17 cellular contexts compared by ENCODE assay signal in the genomic region with DNA sequence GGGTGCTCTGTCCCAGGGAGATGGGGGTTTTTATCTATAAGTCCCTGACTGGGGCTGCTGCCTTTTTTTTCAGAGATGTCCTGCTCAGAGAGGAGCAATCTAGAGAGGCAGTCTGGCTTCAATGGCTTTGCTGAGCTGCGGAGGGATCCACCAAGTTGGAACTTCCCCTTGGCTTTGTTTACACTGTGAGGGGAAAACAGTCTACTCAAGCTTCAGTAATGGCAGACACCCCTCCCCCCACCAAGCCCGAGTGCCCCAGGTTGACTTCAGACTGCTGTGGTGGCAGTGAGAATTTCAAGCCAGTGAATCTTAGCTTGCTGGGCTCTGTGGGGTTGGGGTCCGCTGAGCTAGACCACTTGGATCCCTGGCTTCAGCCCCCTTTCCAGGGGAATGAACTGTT.
DNase-seq lines count a peak whose midpoint lies in the region; ATAC-seq, FAIRE-seq and TF ChIP-seq lines count a peak whose summit lies in the region.
"Had no signal": no experiment of that assay in that cellular context is flagged by ENCODE, and none has a peak within 500 bp of the region (broad histone marks: within the 10 kb centered on the region; RNA-seq: fewer than 3 reads in every experiment).

No MANE protein-coding gene starts in this region.

- TF ChIP-seq POLR2A in HepG2 (IDR thresholded peaks at IDR 0.05; ENCODE audit: insufficient read depth in 1 of 2, low read depth in 2 of 2, low read length in 2 of 2) (no peak), right lobe of liver (IDR thresholded peaks at IDR 0.05) (no peak)

- no peak overlapping the region for H3K4me3 ChIP-seq in HepG2 (replicated peaks in 1 of 3; ENCODE audit: insufficient read depth in 1 of 3, low read depth in 2 of 3, low read length in 3 of 3)
- no peak overlapping the region for H3K4me3 ChIP-seq in right lobe of liver
- H3K4me3 ChIP-seq: BLaER1, HAP-1 had no signal

- 11% methylated on average over 1 of the region's 3 CpGs for WGBS in HepG2 (ENCODE audit: low lambda C conversion rate)
- no CpG with 5 or more reads among the region's 3 CpGs for WGBS in right lobe of liver (ENCODE audit: insufficient coverage, low coverage, low lambda C conversion rate, missing lambda C conversion rate)

- no peak overlapping the region for H2AFZ ChIP-seq in HepG2 (ENCODE audit: low read length)

- H3K9me3 ChIP-seq in HepG2 (ENCODE audit: low read length) (no peaks in the 10 kb centered on the region), right lobe of liver (no peaks in the 10 kb centered on the region)
- H3K9me3 ChIP-seq: BLaER1, Caco-2, HAP-1 had no signal

- no peak for DNase-seq in HepG2 (ENCODE audit: low spot score)
- no peak for DNase-seq in right lobe of liver
- DNase-seq in WTC11 (ENCODE audit: low spot score), result no peak
- peak; percentile 23 for DNase-seq in kidney tubule cell (ENCODE audit: low spot score)
- peak; percentile 27 for DNase-seq in renal cortical epithelial cell (ENCODE audit: low read depth)
- DNase-seq in NCI-H226, result no peak
- DNase-seq: 8988T; AML-193; Caco-2; CD8-positive, alpha-beta memory T cell; GOT3 had no signal

- H3K4me1 ChIP-seq in HepG2 (ENCODE audit: insufficient read depth, low read length) (no peaks in the 10 kb centered on the region), right lobe of liver (no peaks in the 10 kb centered on the region)
- H3K4me1 ChIP-seq: BLaER1, Caco-2, HAP-1 had no signal

- ATAC-seq in HepG2 (no peak), right lobe of liver (no peak), WTC11 (peak; percentile 28; the same call in 1 of the 2 replicates), GM18867 (IDR thresholded peaks at IDR 0.05; ENCODE audit: unreplicated experiment) (no peak), HG03565 (IDR thresholded peaks at IDR 0.05; ENCODE audit: unreplicated experiment) (no peak)

- no peak overlapping the region for H3K4me2 ChIP-seq in HepG2 (ENCODE audit: low read depth, low read length)
- H3K4me2 ChIP-seq: BLaER1 had no signal

- H3K27ac Mint-ChIP-seq in WTC11, result no peak overlapping the region
- H3K27ac Mint-ChIP-seq: CD8-positive, alpha-beta memory T cell; IgD-negative memory B cell had no signal

- no peak overlapping the region for H3K27ac ChIP-seq in HepG2 (ENCODE audit: extremely low read length, insufficient read depth, low read length)
- H3K27ac ChIP-seq in right lobe of liver, result no peak overlapping the region
- H3K27ac ChIP-seq: BLaER1 had no signal

- H3K9me3 Mint-ChIP-seq in WTC11, result no peaks in the 10 kb centered on the region
- H3K9me3 Mint-ChIP-seq: CD8-positive, alpha-beta memory T cell had no signal

- intact Hi-C loops in HepG2 (cut with micrococcal nuclease; ENCODE audit: unreplicated experiment) (no loop called here), right lobe of liver (cut with DNase I) (no loop called here)

- TF ChIP-seq CTCF in HepG2 (CRISPR knock-in tag; IDR thresholded peaks at IDR 0.05), result no peak
- TF ChIP-seq CTCF in right lobe of liver (IDR thresholded peaks at IDR 0.05), result no peak
- TF ChIP-seq CTCF in WTC11 (IDR thresholded peaks at IDR 0.05), result no peak

- peaks cover 0 to 5% of the 10 kb centered on the region in 2 experiments; a peak in 1 of 5 replicates for H3K27me3 ChIP-seq in HepG2 (ENCODE audit: control insufficient read depth in 1 of 2, insufficient read depth in 2 of 2, low read length in 2 of 2)
- H3K27me3 ChIP-seq in right lobe of liver, result no peaks in the 10 kb centered on the region
- H3K27me3 ChIP-seq: BLaER1 had no signal

- no peak for FAIRE-seq in HepG2 (lab: Jason Lieb, UNC)
- FAIRE-seq: GM12891 had no signal

- H3K27me3 Mint-ChIP-seq in WTC11 (ENCODE audit: low read depth), result no peaks in the 10 kb centered on the region
- H3K27me3 Mint-ChIP-seq: CD8-positive, alpha-beta memory T cell had no signal

- no TSS peak for BruUV-seq in HepG2 (replicated peaks; lab: Mats Ljungman, UMichigan)

- TF ChIP-seq EP300 in HepG2 (IDR thresholded peaks at IDR 0.05; ENCODE audit: low read depth in 2 of 2, low read length in 2 of 2) (no peak), HepG2 (CRISPR knock-in tag; IDR thresholded peaks at IDR 0.05; ENCODE audit: borderline replicate concordance) (no peak)

- no peaks in the 10 kb centered on the region for H4K20me1 ChIP-seq in HepG2 (ENCODE audit: insufficient read depth, low read length)
- H4K20me1 ChIP-seq: BLaER1 had no signal

- no peaks in the 10 kb centered on the region for H3K79me2 ChIP-seq in HepG2 (ENCODE audit: insufficient read depth, low read length)

- no peaks in the 10 kb centered on the region for H3K36me3 Mint-ChIP-seq in WTC11
- H3K36me3 Mint-ChIP-seq: IgD-negative memory B cell had no signal

- POLR2A ChIA-PET in HepG2 (lab: Yijun Ruan, JAX) (no interaction called here), WTC11 (lab: Charles Lee) (no interaction called here)

- CTCF ChIA-PET in HepG2 (lab: Yijun Ruan, JAX; ENCODE audit: low intra/inter-chr PET ratio, low total read pairs), result no interaction called here
- CTCF ChIA-PET in WTC11 (lab: Charles Lee), result interaction anchor here (0.6 kb wide), 1 partner anchor 65 kb away, joined by 3 read pairs; no protein-coding TSS in a partner anchor

- H3K4me1 Mint-ChIP-seq in WTC11, result peaks cover 6% of the 10 kb centered on the region
- H3K4me1 Mint-ChIP-seq: CD8-positive, alpha-beta memory T cell had no signal

- no peak overlapping the region for H3K4me3 Mint-ChIP-seq in WTC11
- H3K4me3 Mint-ChIP-seq: CD8-positive, alpha-beta memory T cell; IgD-negative memory B cell had no signal

- in situ Hi-C loops in HepG2 (cut with HindIII; ENCODE audit: extremely low pct_ligation_motif_present, low pct_unique_long_range_greater_than_20kb), result no loop called here

- H3K36me3 ChIP-seq in HepG2 (replicated peaks in 1 of 2; ENCODE audit: control insufficient read depth in 1 of 2, insufficient read depth in 2 of 2, low read length in 2 of 2) (no peaks in the 10 kb centered on the region), right lobe of liver (no peaks in the 10 kb centered on the region)
- H3K36me3 ChIP-seq: BLaER1, HAP-1 had no signal

- no peak overlapping the region for H3K9ac ChIP-seq in HepG2 (ENCODE audit: insufficient read depth, low read depth, low read length)
- H3K9ac ChIP-seq: BLaER1 had no signal

- no peak for TF ChIP-seq RAD21 in HepG2 (CRISPR knock-in tag; IDR thresholded peaks at IDR 0.05)

TF ChIP-seq in WTC11, 78 proteins besides CTCF, POLR2A, EP300 and RAD21:
- no peak for TF ChIP-seq ZNF263 (CRISPR knock-in tag; IDR thresholded peaks at IDR 0.05; ENCODE audit: low read depth)
- no peak for TF ChIP-seq FOXP1 (CRISPR knock-in tag; IDR thresholded peaks at IDR 0.05; ENCODE audit: borderline replicate concordance)
- TF ChIP-seq E2F1 (CRISPR knock-in tag; IDR thresholded peaks at IDR 0.05), result no peak
- no peak for TF ChIP-seq ZNF396 (CRISPR knock-in tag; IDR thresholded peaks at IDR 0.05; ENCODE audit: borderline replicate concordance)
- TF ChIP-seq TP53 (CRISPR knock-in tag; IDR thresholded peaks at IDR 0.05), result no peak
- no peak for TF ChIP-seq PREB (CRISPR knock-in tag; IDR thresholded peaks at IDR 0.05; ENCODE audit: borderline replicate concordance)
- TF ChIP-seq MYBL2 (CRISPR knock-in tag; IDR thresholded peaks at IDR 0.05), result no peak
- TF ChIP-seq NR2C2 (CRISPR knock-in tag; IDR thresholded peaks at IDR 0.05), result no peak
- TF ChIP-seq ELF4 (CRISPR knock-in tag; IDR thresholded peaks at IDR 0.05; ENCODE audit: low read depth), result no peak
- TF ChIP-seq, protein P1, sequence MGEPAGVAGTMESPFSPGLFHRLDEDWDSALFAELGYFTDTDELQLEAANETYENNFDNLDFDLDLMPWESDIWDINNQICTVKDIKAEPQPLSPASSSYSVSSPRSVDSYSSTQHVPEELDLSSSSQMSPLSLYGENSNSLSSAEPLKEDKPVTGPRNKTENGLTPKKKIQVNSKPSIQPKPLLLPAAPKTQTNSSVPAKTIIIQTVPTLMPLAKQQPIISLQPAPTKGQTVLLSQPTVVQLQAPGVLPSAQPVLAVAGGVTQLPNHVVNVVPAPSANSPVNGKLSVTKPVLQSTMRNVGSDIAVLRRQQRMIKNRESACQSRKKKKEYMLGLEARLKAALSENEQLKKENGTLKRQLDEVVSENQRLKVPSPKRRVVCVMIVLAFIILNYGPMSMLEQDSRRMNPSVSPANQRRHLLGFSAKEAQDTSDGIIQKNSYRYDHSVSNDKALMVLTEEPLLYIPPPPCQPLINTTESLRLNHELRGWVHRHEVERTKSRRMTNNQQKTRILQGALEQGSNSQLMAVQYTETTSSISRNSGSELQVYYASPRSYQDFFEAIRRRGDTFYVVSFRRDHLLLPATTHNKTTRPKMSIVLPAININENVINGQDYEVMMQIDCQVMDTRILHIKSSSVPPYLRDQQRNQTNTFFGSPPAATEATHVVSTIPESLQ (CRISPR knock-in tag; IDR thresholded peaks at IDR 0.05), result no peak
- TF ChIP-seq CREM (CRISPR knock-in tag; IDR thresholded peaks at IDR 0.05), result no peak
- TF ChIP-seq RORB (CRISPR knock-in tag; IDR thresholded peaks at IDR 0.05), result no peak
- no peak for TF ChIP-seq TEAD4 (CRISPR knock-in tag; IDR thresholded peaks at IDR 0.05)
TF ChIP-seq in WTC11: peak in this region for 0.

Comparison
In these comparisons a context has a peak if more than half of its experiments do, and no peak if none do; other contexts are left out.
1. DNase-seq: peak in kidney tubule cell (single experiment) and renal cortical epithelial cell (single experiment); none in HepG2 (single experiment), right lobe of liver (0 of 3), WTC11 (single experiment) and NCI-H226 (single experiment).
2. Of the 50 proteins assayed by ChIP-seq in both HepG2 and WTC11: peak only in HepG2: ZNF281; only in WTC11: none; in both: none; in neither: 49.